29 cellular contexts compared by ENCODE assay signal in the genomic region with DNA sequence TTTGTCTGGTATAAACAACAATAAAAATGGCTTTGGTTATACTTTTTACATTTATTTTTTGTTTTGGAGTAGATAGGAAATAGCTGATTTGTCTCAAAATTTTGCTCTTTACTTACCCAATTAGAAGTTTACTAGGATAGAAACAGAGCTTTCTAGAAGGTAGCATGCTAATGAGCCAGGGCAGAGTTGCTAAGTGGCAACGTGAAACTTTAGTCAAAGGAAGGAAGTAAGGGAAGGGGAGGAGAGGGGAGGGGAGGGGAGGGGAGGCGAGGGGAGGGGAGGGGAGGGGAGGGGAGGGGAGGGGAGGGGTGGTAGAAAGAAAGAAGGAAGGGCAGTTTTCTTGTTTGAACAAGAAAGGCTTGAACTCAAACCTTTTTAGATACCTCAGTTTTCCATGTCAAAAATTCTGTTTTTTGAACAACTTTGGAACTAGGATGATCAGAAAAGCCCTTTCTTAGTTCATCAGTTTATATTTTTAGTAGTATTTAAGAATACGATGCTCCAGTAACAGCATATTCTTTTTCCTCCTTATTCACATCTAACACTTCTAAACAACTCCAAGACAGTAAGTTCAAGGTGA.
DNase-seq lines count a peak whose midpoint lies in the region; ATAC-seq and TF ChIP-seq lines count a peak whose summit lies in the region.
"Had no signal": no experiment of that assay in that cellular context is flagged by ENCODE, and none has a peak within 500 bp of the region (broad histone marks: within the 10 kb centered on the region; RNA-seq: fewer than 3 reads in every experiment).

No MANE protein-coding gene starts in this region.

- H3K4me3 Mint-ChIP-seq in activated naive CD4-positive, alpha-beta T cell treated with anti-CD3 and anti-CD28 coated beads, Interleukin-2, amount 50 U/mL, for 24 hours = no peak overlapping the region
- peak overlapping the region; percentile 14 for H3K4me3 Mint-ChIP-seq in activated naive CD8-positive, alpha-beta T cell treated with anti-CD3 and anti-CD28 coated beads, Interleukin-2, amount 10 ng/mL, durations not matched to agents 7 days and 5 days
- no peak overlapping the region for H3K4me3 Mint-ChIP-seq in nephron
- H3K4me3 Mint-ChIP-seq: activated CD4-positive, alpha-beta T cell treated with anti-CD3 and anti-CD28 coated beads, Interleukin-2, amount 10 ng/mL, durations not matched to agents 24 days and 14 days; activated CD8-positive, alpha-beta memory T cell treated with anti-CD3 and anti-CD28 coated beads, Interleukin-2, amount 10 ng/mL, durations not matched to agents 7 days and 5 days; brain; neural crest cell; T-helper 17 cell had no signal

- H3K4me1 Mint-ChIP-seq in activated naive CD4-positive, alpha-beta T cell treated with anti-CD3 and anti-CD28 coated beads, Interleukin-2, amount 50 U/mL, for 24 hours = peaks cover 64% of the 10 kb centered on the region
- peaks cover 28% of the 10 kb centered on the region for H3K4me1 Mint-ChIP-seq in activated naive CD8-positive, alpha-beta T cell treated with anti-CD3 and anti-CD28 coated beads, Interleukin-2, amount 10 ng/mL, durations not matched to agents 7 days and 5 days
- H3K4me1 Mint-ChIP-seq in nephron = peaks cover 9% of the 10 kb centered on the region
- H3K4me1 Mint-ChIP-seq: brain, neural crest cell had no signal

- H3K27ac ChIP-seq in effector memory CD4-positive, alpha-beta T cell (ENCODE audit: insufficient read depth, low read length, poor library complexity, severe bottlenecking) = no peak overlapping the region
- H3K27ac ChIP-seq: dorsolateral prefrontal cortex, gastrocnemius medialis, pancreas, right atrium auricular region, SJSA1, upper lobe of right lung had no signal

- no peaks in the 10 kb centered on the region for H3K36me3 ChIP-seq in effector memory CD4-positive, alpha-beta T cell (ENCODE audit: control insufficient read depth, insufficient read depth, low read length)
- H3K36me3 ChIP-seq: gastrocnemius medialis, HAP-1, pancreas, SJSA1, upper lobe of right lung had no signal

- peaks cover 12% of the 10 kb centered on the region for H3K9me3 Mint-ChIP-seq in activated naive CD4-positive, alpha-beta T cell treated with anti-CD3 and anti-CD28 coated beads, Interleukin-2, amount 50 U/mL, for 24 hours
- peaks cover 6% of the 10 kb centered on the region for H3K9me3 Mint-ChIP-seq in activated naive CD8-positive, alpha-beta T cell treated with anti-CD3 and anti-CD28 coated beads, Interleukin-2, amount 10 ng/mL, durations not matched to agents 7 days and 5 days
- no peaks in the 10 kb centered on the region for H3K9me3 Mint-ChIP-seq in nephron
- H3K9me3 Mint-ChIP-seq: brain, neural crest cell had no signal

- H3K4me3 ChIP-seq in effector memory CD4-positive, alpha-beta T cell (ENCODE audit: insufficient read depth, low read depth, low read length, poor library complexity, severe bottlenecking) = no peak overlapping the region
- H3K4me3 ChIP-seq: dorsolateral prefrontal cortex, gastrocnemius medialis, HAP-1, mucosa of descending colon, pancreas, right atrium auricular region, SJSA1, upper lobe of right lung had no signal

- no peaks in the 10 kb centered on the region for H3K27me3 Mint-ChIP-seq in activated naive CD4-positive, alpha-beta T cell treated with anti-CD3 and anti-CD28 coated beads, Interleukin-2, amount 50 U/mL, for 24 hours
- H3K27me3 Mint-ChIP-seq in activated naive CD8-positive, alpha-beta T cell treated with anti-CD3 and anti-CD28 coated beads, Interleukin-2, amount 10 ng/mL, durations not matched to agents 7 days and 5 days = no peaks in the 10 kb centered on the region
- no peaks in the 10 kb centered on the region for H3K27me3 Mint-ChIP-seq in nephron (ENCODE audit: low read depth)
- H3K27me3 Mint-ChIP-seq: activated CD4-positive, alpha-beta T cell treated with anti-CD3 and anti-CD28 coated beads, Interleukin-2, amount 10 ng/mL, durations not matched to agents 24 days and 14 days; T-helper 17 cell had no signal

- TF ChIP-seq CTCF in nephron (IDR thresholded peaks at IDR 0.05; ENCODE audit: unreplicated experiment in 3 of 3) = no peak

- H3K4me1 ChIP-seq in effector memory CD4-positive, alpha-beta T cell (ENCODE audit: control insufficient read depth, insufficient read depth, low read length, poor library complexity, severe bottlenecking) = no peaks in the 10 kb centered on the region
- H3K4me1 ChIP-seq: gastrocnemius medialis, HAP-1, pancreas, right atrium auricular region, SJSA1, upper lobe of right lung had no signal

- H3K36me3 Mint-ChIP-seq in activated naive CD4-positive, alpha-beta T cell treated with anti-CD3 and anti-CD28 coated beads, Interleukin-2, amount 50 U/mL, for 24 hours = peaks cover 4% of the 10 kb centered on the region
- peaks cover 3% of the 10 kb centered on the region for H3K36me3 Mint-ChIP-seq in activated naive CD8-positive, alpha-beta T cell treated with anti-CD3 and anti-CD28 coated beads, Interleukin-2, amount 10 ng/mL, durations not matched to agents 7 days and 5 days
- H3K36me3 Mint-ChIP-seq in nephron (ENCODE audit: low read depth) = no peaks in the 10 kb centered on the region
- H3K36me3 Mint-ChIP-seq: brain had no signal

- ATAC-seq in activated naive CD8-positive, alpha-beta T cell treated with anti-CD3 and anti-CD28 coated beads, Interleukin-2, amount 10 ng/mL, durations not matched to agents 7 days and 5 days (ENCODE audit: low read depth) = no peak
- ATAC-seq: activated CD8-positive, alpha-beta memory T cell treated with anti-CD3 and anti-CD28 coated beads, Interleukin-2, amount 10 ng/mL, durations not matched to agents 7 days and 5 days; gastrocnemius medialis; mucosa of descending colon; pancreas; T-helper 17 cell; upper lobe of right lung had no signal

- H3K9me3 ChIP-seq in effector memory CD4-positive, alpha-beta T cell (ENCODE audit: control insufficient read depth, low read length) = no peaks in the 10 kb centered on the region
- H3K9me3 ChIP-seq: gastrocnemius medialis, HAP-1, mucosa of descending colon, pancreas, right atrium auricular region, SJSA1, upper lobe of right lung had no signal

- H3K27ac Mint-ChIP-seq in activated naive CD4-positive, alpha-beta T cell treated with anti-CD3 and anti-CD28 coated beads, Interleukin-2, amount 50 U/mL, for 24 hours = peak overlapping the region; percentile 26
- H3K27ac Mint-ChIP-seq in activated naive CD8-positive, alpha-beta T cell treated with anti-CD3 and anti-CD28 coated beads, Interleukin-2, amount 10 ng/mL, durations not matched to agents 7 days and 5 days = no peak overlapping the region
- peak overlapping the region; percentile 19 to 81 (median 54) for H3K27ac Mint-ChIP-seq in nephron
- H3K27ac Mint-ChIP-seq: activated CD8-positive, alpha-beta memory T cell treated with anti-CD3 and anti-CD28 coated beads, Interleukin-2, amount 10 ng/mL, durations not matched to agents 7 days and 5 days; T-helper 17 cell had no signal

- no peak for DNase-seq in activated naive CD4-positive, alpha-beta T cell treated with anti-CD3 and anti-CD28 coated beads, Interleukin-2, amount 50 U/mL, for 16 hours
- peak; percentile 43 for DNase-seq in OCI-M1 (lab: John Stamatoyannopoulos, UW)
- DNase-seq in activated naive CD8-positive, alpha-beta T cell treated with anti-CD3 and anti-CD28 coated beads, Interleukin-2, amount 10 ng/mL, durations not matched to agents 7 days and 5 days = no peak
- no peak for DNase-seq in SIG-M5 treated with dmso at 0.1 percent for 504 hours (lab: John Stamatoyannopoulos, UW; ENCODE audit: unreplicated experiment)
- no peak for DNase-seq in effector memory CD4-positive, alpha-beta T cell
- DNase-seq: activated CD4-positive, alpha-beta T cell treated with anti-CD3 and anti-CD28 coated beads, Interleukin-2, amount 10 ng/mL, durations not matched to agents 24 days and 14 days; activated CD8-positive, alpha-beta memory T cell treated with anti-CD3 and anti-CD28 coated beads, Interleukin-2, amount 10 ng/mL, durations not matched to agents 7 days and 5 days; C1 segment of cervical spinal cord; DND-41; dorsolateral prefrontal cortex; gastrocnemius medialis; kidney; mucosa of descending colon; NCI-H1417 treated with DMSO at 0.1 percent for 48 hours; NCI-H2081; NCI-H2227 treated with DMSO at 0.1 percent for 48 hours; NCI-H526 treated with DMSO at 0.1 percent for 48 hours; pancreas; stimulated activated CD4-positive, alpha-beta T cell treated with anti-CD3 and anti-CD28 coated beads, Interleukin-2, amount 100 ng/mL, for 24 hours; substantia nigra; T-helper 17 cell; upper lobe of right lung had no signal

- no peaks in the 10 kb centered on the region for H3K27me3 ChIP-seq in effector memory CD4-positive, alpha-beta T cell (replicated peaks; ENCODE audit: control insufficient read depth, insufficient read depth, low read length, poor library complexity, severe bottlenecking)
- H3K27me3 ChIP-seq: dorsolateral prefrontal cortex, gastrocnemius medialis, pancreas, right atrium auricular region, SJSA1, upper lobe of right lung had no signal

- POLR2A ChIA-PET in activated naive CD8-positive, alpha-beta T cell treated with anti-CD3 and anti-CD28 coated beads, Interleukin-2, amount 10 ng/mL, durations not matched to agents 7 days and 5 days (lab: Charles Lee) = no interaction called here
